Comparison of ENCODE assay signal across 13 cellular contexts in genomic region chr7:152351168-152351567, GRCh38.
"Had no signal": no experiment of that assay in that cellular context is flagged by ENCODE, and none has a peak within 500 bp of the region (broad histone marks: within the 10 kb centered on the region; RNA-seq: fewer than 3 reads in every experiment).

No MANE protein-coding gene starts in this region.

- H3K9ac ChIP-seq: neural progenitor cell had no signal

- H3K4me1 ChIP-seq: neural progenitor cell had no signal

- H3K27ac Mint-ChIP-seq: activated CD8-positive, alpha-beta memory T cell treated with anti-CD3 and anti-CD28 coated beads, Interleukin-2, amount 10 ng/mL, durations not matched to agents 7 days and 5 days; activated naive CD4-positive, alpha-beta T cell treated with anti-CD3 and anti-CD28 coated beads, Interleukin-2, amount 10 ng/mL, durations not matched to agents 7 days and 5 days; dendritic cell treated with granulocyte-macrophage colony-stimulating factor and Interleukin-4, amounts not matched to agents 40 ng/mL and 50 ng/mL, for 4 days; neural progenitor cell had no signal

- ATAC-seq: activated CD8-positive, alpha-beta memory T cell treated with anti-CD3 and anti-CD28 coated beads, Interleukin-2, amount 10 ng/mL, durations not matched to agents 7 days and 5 days; left lobe of liver; pancreas had no signal

- H3K27ac ChIP-seq: neural progenitor cell, pancreas had no signal

- DNase-seq: activated CD4-positive, alpha-beta T cell treated with anti-CD3 and anti-CD28 coated beads, Interleukin-2, amount 50 U/mL, for 4 hours; activated CD8-positive, alpha-beta memory T cell treated with anti-CD3 and anti-CD28 coated beads, Interleukin-2, amount 10 ng/mL, durations not matched to agents 7 days and 5 days; activated naive CD4-positive, alpha-beta T cell treated with anti-CD3 and anti-CD28 coated beads, Interleukin-2, amount 10 ng/mL, durations not matched to agents 7 days and 5 days; activated T-cell treated with anti-CD3 and anti-CD28 coated beads, Interleukin-2, amount 50 U/mL, for 1 hour; effector memory CD4-positive, alpha-beta T cell; hippocampal formation; naive B cell; pancreas; stimulated activated CD4-positive, alpha-beta T cell treated with anti-CD3 and anti-CD28 coated beads, Interleukin-2, amount 100 ng/mL, for 24 hours had no signal

- H3K9me3 ChIP-seq: pancreas had no signal

- H3K27me3 ChIP-seq: neural progenitor cell, pancreas had no signal

- H3K4me1 Mint-ChIP-seq: activated CD8-positive, alpha-beta memory T cell treated with anti-CD3 and anti-CD28 coated beads, Interleukin-2, amount 10 ng/mL, durations not matched to agents 7 days and 5 days; activated naive CD4-positive, alpha-beta T cell treated with anti-CD3 and anti-CD28 coated beads, Interleukin-2, amount 10 ng/mL, durations not matched to agents 7 days and 5 days had no signal

- H3K27me3 Mint-ChIP-seq: activated CD8-positive, alpha-beta memory T cell treated with anti-CD3 and anti-CD28 coated beads, Interleukin-2, amount 10 ng/mL, durations not matched to agents 7 days and 5 days; activated naive CD4-positive, alpha-beta T cell treated with anti-CD3 and anti-CD28 coated beads, Interleukin-2, amount 10 ng/mL, durations not matched to agents 7 days and 5 days; dendritic cell treated with granulocyte-macrophage colony-stimulating factor and Interleukin-4, amounts not matched to agents 40 ng/mL and 50 ng/mL, for 4 days; naive B cell had no signal

- H3K9me3 Mint-ChIP-seq: dendritic cell treated with granulocyte-macrophage colony-stimulating factor and Interleukin-4, amounts not matched to agents 40 ng/mL and 50 ng/mL, for 4 days had no signal

- H2AFZ ChIP-seq: neural progenitor cell had no signal

- H3K4me3 Mint-ChIP-seq: activated CD8-positive, alpha-beta memory T cell treated with anti-CD3 and anti-CD28 coated beads, Interleukin-2, amount 10 ng/mL, durations not matched to agents 7 days and 5 days; activated naive CD4-positive, alpha-beta T cell treated with anti-CD3 and anti-CD28 coated beads, Interleukin-2, amount 10 ng/mL, durations not matched to agents 7 days and 5 days; dendritic cell treated with granulocyte-macrophage colony-stimulating factor and Interleukin-4, amounts not matched to agents 40 ng/mL and 50 ng/mL, for 4 days; naive B cell; neural progenitor cell; T-helper 2 cell treated with Interferon-gamma antibody and Interleukin-4, amounts not matched to agents 5 μg/mL and 100 μg/mL, for 36 hours had no signal

- H3K4me3 ChIP-seq: neural progenitor cell, pancreas had no signal

- H3K4me2 ChIP-seq: neural progenitor cell had no signal
